In the genomic region with DNA sequence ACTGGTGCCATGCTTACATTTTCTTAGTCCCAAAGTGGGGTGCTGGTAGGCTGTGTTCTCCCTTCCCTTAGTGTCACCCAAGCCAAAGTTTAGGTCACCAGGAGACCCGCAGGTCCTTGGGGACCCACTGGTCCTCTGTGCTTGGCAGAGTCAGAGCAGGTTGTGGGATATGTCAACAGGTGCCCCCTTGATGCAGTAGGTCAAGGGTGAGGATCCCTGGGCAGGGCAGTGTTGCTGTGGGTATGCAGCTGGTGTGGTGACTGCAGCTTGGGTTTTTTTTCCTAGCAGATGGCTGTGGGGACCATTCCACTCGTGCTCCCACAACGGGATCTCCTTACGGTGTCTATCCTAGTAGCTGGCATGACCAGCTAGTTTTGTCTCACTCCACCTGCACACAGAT, we compare ENCODE assay signal across 18 cellular contexts. TPM values are rescaled to one million over a fixed set of nuclear protein-coding genes. Genes with fewer than 3 reads are reported as not detected.
DNase-seq lines count a peak whose midpoint lies in the region; ATAC-seq and TF ChIP-seq lines count a peak whose summit lies in the region.
"Had no signal": no experiment of that assay in that cellular context is flagged by ENCODE, and none has a peak within 500 bp of the region (broad histone marks: within the 10 kb centered on the region; RNA-seq: fewer than 3 reads in every experiment).

No MANE protein-coding gene starts in this region.

- no peak for TF ChIP-seq CTCF in HEK293 (tag by site-specific recombination; IDR thresholded peaks at IDR 0.05)
- TF ChIP-seq CTCF in CD8-positive, alpha-beta T cell (IDR thresholded peaks at IDR 0.05) = no peak

- no peak overlapping the region for H3K4me3 Mint-ChIP-seq in CD8-positive, alpha-beta T cell
- H3K4me3 Mint-ChIP-seq: CD14-positive monocyte; CD4-positive, alpha-beta memory T cell; CD4-positive, CD25-positive, alpha-beta regulatory T cell had no signal

- POLR2A ChIA-PET in HEK293 (lab: Yijun Ruan, JAX) = no interaction called here
- POLR2A ChIA-PET in CD8-positive, alpha-beta T cell (lab: Charles Lee) = no interaction called here

- CTCF ChIA-PET in HEK293 (lab: Yijun Ruan, JAX) = no interaction called here
- CTCF ChIA-PET in CD8-positive, alpha-beta T cell (lab: Charles Lee) = no interaction called here

- no peaks in the 10 kb centered on the region for H3K4me1 ChIP-seq in HEK293 (ENCODE audit: control insufficient read depth, insufficient read depth, low read length)
- H3K4me1 ChIP-seq in CD8-positive, alpha-beta T cell (ENCODE audit: insufficient read depth, low read length) = no peaks in the 10 kb centered on the region
- H3K4me1 ChIP-seq: BE2C, BLaER1, Caco-2 had no signal

- H3K27ac Mint-ChIP-seq in CD8-positive, alpha-beta T cell = no peak overlapping the region
- H3K27ac Mint-ChIP-seq: CD4-positive, CD25-positive, alpha-beta regulatory T cell had no signal

- H3K36me3 Mint-ChIP-seq in CD8-positive, alpha-beta T cell = peaks cover 28% of the 10 kb centered on the region

- no peak overlapping the region for H3K4me3 ChIP-seq in HEK293 (ENCODE audit: low read depth, low read length)
- H3K4me3 ChIP-seq in CD8-positive, alpha-beta T cell (ENCODE audit: low read depth, low read length) = no peak overlapping the region
- H3K4me3 ChIP-seq: BLaER1 had no signal

- no peaks in the 10 kb centered on the region for H3K27me3 Mint-ChIP-seq in CD8-positive, alpha-beta T cell (ENCODE audit: low read depth)
- H3K27me3 Mint-ChIP-seq: CD4-positive, alpha-beta memory T cell; CD4-positive, CD25-positive, alpha-beta regulatory T cell had no signal

- peaks cover 3% of the 10 kb centered on the region for H3K9me3 Mint-ChIP-seq in CD8-positive, alpha-beta T cell

- H3K4me1 Mint-ChIP-seq in CD8-positive, alpha-beta T cell (ENCODE audit: low read depth) = peaks cover 29% of the 10 kb centered on the region

- no peak for ATAC-seq in CD8-positive, alpha-beta T cell

- H3K9me3 ChIP-seq in HEK293 (ENCODE audit: control insufficient read depth, insufficient read depth, low read depth, low read length) = no peaks in the 10 kb centered on the region
- no peaks in the 10 kb centered on the region for H3K9me3 ChIP-seq in CD8-positive, alpha-beta T cell (ENCODE audit: low read length)
- H3K9me3 ChIP-seq: BE2C, Caco-2 had no signal

- H3K27ac ChIP-seq in HEK293 (ENCODE audit: extremely low read depth, low read depth, low read length) = no peak overlapping the region
- H3K27ac ChIP-seq in CD8-positive, alpha-beta T cell (ENCODE audit: low read depth, low read length) = no peak overlapping the region
- H3K27ac ChIP-seq: BLaER1 had no signal

- DNase-seq in myocyte (ENCODE audit: low read depth) (peak; percentile 73), posterior vena cava (ENCODE audit: low spot score) (peak; percentile 42), medulla oblongata (ENCODE audit: extremely low spot score) (no peak)
- no peak for DNase-seq in CD8-positive, alpha-beta T cell
- DNase-seq in central memory CD4-positive, alpha-beta T cell = no peak
- DNase-seq: 8988T; ACHN; BE2C; C1 segment of cervical spinal cord; Caco-2; Calu3; CD4-positive, alpha-beta memory T cell; CD4-positive, CD25-positive, alpha-beta regulatory T cell; DMS79 treated with DMSO at 0.1 percent for 48 hours; GF-D8 had no signal

- intact Hi-C loops in posterior vena cava (cut with DNase I) = no loop called here
- intact Hi-C loops in CD8-positive, alpha-beta T cell (cut with DNase I, micrococcal nuclease) = no loop called here

- no peaks in the 10 kb centered on the region for H3K27me3 ChIP-seq in CD8-positive, alpha-beta T cell (ENCODE audit: insufficient read depth, low read length)
- H3K27me3 ChIP-seq: BE2C, BLaER1 had no signal

- no peaks in the 10 kb centered on the region for H3K36me3 ChIP-seq in HEK293 (ENCODE audit: control insufficient read depth in 2 of 2, insufficient read depth in 1 of 2, low read length in 2 of 2)
- H3K36me3 ChIP-seq in CD8-positive, alpha-beta T cell (ENCODE audit: insufficient read depth, low read length) = no peaks in the 10 kb centered on the region
- H3K36me3 ChIP-seq: BE2C had no signal

TF ChIP-seq in HEK293, 187 proteins besides CTCF, POLR2A, EP300 and RAD21:
- peak; percentile 53; the same call in 1 of the 2 replicates for TF ChIP-seq SCRT2 (tag by site-specific recombination; IDR thresholded peaks at IDR 0.05)
- TF ChIP-seq ZNF473 (tag by site-specific recombination; IDR thresholded peaks at IDR 0.05) = no peak
- no peak for TF ChIP-seq ZNF416 (tag by site-specific recombination; IDR thresholded peaks at IDR 0.05)

RNA-seq across cellular contexts. Expression of a gene that starts 23.7 kb away (rescaled TPM):
- total RNA-seq in myocyte (19.5 and 19.6 TPM in 2 replicates), posterior vena cava (10 to 100 TPM; 15.0 to 22.9 TPM)
- 12.4 TPM for polyA plus RNA-seq in myocyte (2012)
- 1 to 10 TPM; 8.2 to 9.3 TPM for total RNA-seq in CD8-positive, alpha-beta T cell

RNA-seq across cellular contexts. Expression of a gene that starts 24.1 kb away (rescaled TPM):
- total RNA-seq in myocyte = 10.9 and 16.1 TPM in 2 replicates
- 12.3 TPM for polyA plus RNA-seq in myocyte (2012)
- 10 to 100 TPM; 14.8 to 19.8 TPM for total RNA-seq in posterior vena cava
- 10 to 100 TPM; 51.8 to 52.4 TPM for total RNA-seq in CD8-positive, alpha-beta T cell

Comparison
In these comparisons a context has a peak if more than half of its experiments do, and no peak if none do; other contexts are left out.
1. DNase-seq: peak in myocyte (single experiment) and posterior vena cava (single experiment); none in CD8-positive, alpha-beta T cell (0 of 7), central memory CD4-positive, alpha-beta T cell (single experiment) and medulla oblongata (single experiment).